9 cellular contexts compared by ENCODE assay signal in the genomic region with DNA sequence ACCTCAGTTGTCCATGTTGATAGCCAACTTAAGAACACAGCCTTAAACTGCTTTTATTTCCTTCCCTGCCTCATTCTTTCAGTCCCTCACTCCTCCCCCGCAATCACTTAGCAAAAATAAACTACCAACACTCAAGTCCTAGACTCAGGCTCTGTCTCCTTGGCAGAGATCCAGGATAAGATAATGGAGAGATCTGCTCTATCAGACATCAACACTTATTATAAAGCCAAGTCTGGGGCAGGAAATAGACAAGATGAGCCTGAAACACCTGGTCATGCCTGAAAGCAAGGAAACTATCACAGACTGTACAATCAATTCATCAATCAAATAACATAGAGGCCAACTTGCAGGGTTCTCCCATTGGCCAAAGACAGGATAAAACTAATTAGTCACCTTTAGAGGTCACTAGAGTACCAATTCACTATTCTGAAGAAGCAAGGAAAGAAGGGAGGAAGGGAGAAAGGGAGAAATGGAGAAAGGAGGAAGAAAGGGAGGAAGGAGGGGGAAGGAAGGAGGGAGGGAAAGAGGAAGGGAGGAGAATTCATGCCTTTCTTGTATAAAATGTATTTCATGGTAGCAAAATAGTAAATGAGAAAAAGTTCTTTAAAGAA. TPM values are rescaled to one million over a fixed set of nuclear protein-coding genes. Genes with fewer than 3 reads are reported as not detected.
DNase-seq lines count a peak whose midpoint lies in the region; ATAC-seq and TF ChIP-seq lines count a peak whose summit lies in the region.
"Had no signal": no experiment of that assay in that cellular context is flagged by ENCODE, and none has a peak within 500 bp of the region (broad histone marks: within the 10 kb centered on the region; RNA-seq: fewer than 3 reads in every experiment).

No MANE protein-coding gene starts in this region.

- no peaks in the 10 kb centered on the region for H3K9me3 ChIP-seq in CD8-positive, alpha-beta T cell (ENCODE audit: low read length)
- H3K9me3 ChIP-seq in prostate gland: no peaks in the 10 kb centered on the region

- no peak for ATAC-seq in CD8-positive, alpha-beta T cell
- no peak for ATAC-seq in GM21447 (IDR thresholded peaks at IDR 0.05; ENCODE audit: unreplicated experiment)
- ATAC-seq in HG02571 (IDR thresholded peaks at IDR 0.05; ENCODE audit: unreplicated experiment): no peak

- H3K27me3 Mint-ChIP-seq in CD8-positive, alpha-beta T cell (ENCODE audit: low read depth): peaks cover 22% of the 10 kb centered on the region

- TF ChIP-seq POLR2A in prostate gland (IDR thresholded peaks at IDR 0.05): no peak

- H3K9me3 Mint-ChIP-seq in CD8-positive, alpha-beta T cell: peaks cover 1% of the 10 kb centered on the region

- H3K27me3 ChIP-seq in CD8-positive, alpha-beta T cell (ENCODE audit: insufficient read depth, low read length): no peaks in the 10 kb centered on the region
- no peaks in the 10 kb centered on the region for H3K27me3 ChIP-seq in prostate gland (replicated peaks; ENCODE audit: insufficient read depth)

- no peak overlapping the region for H3K27ac Mint-ChIP-seq in CD8-positive, alpha-beta T cell

- DNase-seq in DMS 273 treated with DMSO at 0.1 percent for 48 hours (lab: John Stamatoyannopoulos, UW): peak; percentile 33
- peak; percentile 10 for DNase-seq in HCEC 1CT
- DNase-seq in RWPE1 (ENCODE audit: low spot score): peak; percentile 22
- peak; percentile 41 for DNase-seq in kidney glomerular epithelial cell (lab: John Stamatoyannopoulos, UW)
- no peak for DNase-seq in CD8-positive, alpha-beta T cell
- no peak for DNase-seq in prostate gland (ENCODE audit: low spot score)
- DNase-seq: activated CD4-positive, CD25-positive, alpha-beta regulatory T cell treated with anti-CD3 and anti-CD28 coated beads, Interleukin-2, amount 50 U/mL, for 72 hours had no signal

- POLR2A ChIA-PET in RWPE1 (lab: Yijun Ruan, JAX; ENCODE audit: low non-redundant PET): no interaction called here
- POLR2A ChIA-PET in CD8-positive, alpha-beta T cell (lab: Charles Lee): no interaction called here

- no peaks in the 10 kb centered on the region for H3K4me1 ChIP-seq in CD8-positive, alpha-beta T cell (ENCODE audit: insufficient read depth, low read length)
- H3K4me1 ChIP-seq in prostate gland (replicated peaks): no peaks in the 10 kb centered on the region

- no peaks in the 10 kb centered on the region for H3K36me3 Mint-ChIP-seq in CD8-positive, alpha-beta T cell

- CTCF ChIA-PET in RWPE1 (lab: Yijun Ruan, JAX): interaction anchor here (0.6 to 0.8 kb wide), 2 partner anchors 8 to 142 kb away, joined by 3 to 6 read pairs; no protein-coding TSS in a partner anchor
- CTCF ChIA-PET in CD8-positive, alpha-beta T cell (lab: Charles Lee): interaction anchor here (0.7 kb wide), 1 partner anchor 96 kb away, joined by 3 read pairs; no protein-coding TSS in a partner anchor

- TF ChIP-seq CTCF in RWPE1 (conservative IDR thresholded peaks at IDR 0.05; ENCODE audit: low read depth) (no peak), prostate gland (IDR thresholded peaks at IDR 0.05) (peak in 1 of 4 experiments; percentile 11)
- no peak for TF ChIP-seq CTCF in CD8-positive, alpha-beta T cell (IDR thresholded peaks at IDR 0.05)

- no peaks in the 10 kb centered on the region for H3K36me3 ChIP-seq in CD8-positive, alpha-beta T cell (ENCODE audit: insufficient read depth, low read length)
- no peaks in the 10 kb centered on the region for H3K36me3 ChIP-seq in prostate gland

- intact Hi-C loops in CD8-positive, alpha-beta T cell (cut with DNase I, micrococcal nuclease): loop anchor here in 1 of 2 experiments (10.0 kb wide), 1 partner anchor 100 kb away; no protein-coding TSS in a partner anchor
- intact Hi-C loops in prostate gland (cut with DNase I): no loop called here

- H3K27ac ChIP-seq in RWPE1: no peak overlapping the region
- H3K27ac ChIP-seq in CD8-positive, alpha-beta T cell (ENCODE audit: low read depth, low read length): no peak overlapping the region
- H3K27ac ChIP-seq in prostate gland: no peak overlapping the region

- H3K4me3 ChIP-seq in CD8-positive, alpha-beta T cell (ENCODE audit: low read depth, low read length): no peak overlapping the region
- H3K4me3 ChIP-seq in prostate gland: no peak overlapping the region

- no peak overlapping the region for H3K4me3 Mint-ChIP-seq in CD8-positive, alpha-beta T cell

- 32% methylated on average over 1 of the region's 1 CpG for WGBS in prostate gland

- no peaks in the 10 kb centered on the region for H3K4me1 Mint-ChIP-seq in CD8-positive, alpha-beta T cell (ENCODE audit: low read depth)

RNA-seq across cellular contexts. Expression of a gene that starts 15.6 kb away (rescaled TPM):
- not detected for total RNA-seq in CD8-positive, alpha-beta T cell
- 10 to 100 TPM in 1 of 2 donors, 1 to 10 TPM in 1; 1.5 to 12.5 TPM for total RNA-seq in prostate gland

Comparison
In these comparisons a context has a peak if more than half of its experiments do, and no peak if none do; other contexts are left out.
1. DNase-seq: peak in DMS 273 treated with DMSO at 0.1 percent for 48 hours (single experiment), HCEC 1CT (single experiment), RWPE1 (single experiment) and kidney glomerular epithelial cell (single experiment); none in CD8-positive, alpha-beta T cell (0 of 7) and prostate gland (single experiment).